Comparison of ENCODE assay signal across 1 cellular context in genomic region chr1:234852659-234853058, GRCh38.
TF ChIP-seq lines count a peak whose summit lies in the region.

No MANE protein-coding gene starts in this region.

TF ChIP-seq in SK-N-SH treated with all-trans-retinoic acid at 6 μM for 48 hours, 23 proteins besides CTCF, POLR2A, EP300 and RAD21 (continued from another document):
- TF ChIP-seq PATZ1 (CRISPR knock-in tag; IDR thresholded peaks at IDR 0.05; ENCODE audit: borderline replicate concordance) (no peak), ZFP30 (CRISPR knock-in tag; IDR thresholded peaks at IDR 0.05) (no peak), CSDC2 (CRISPR knock-in tag; IDR thresholded peaks at IDR 0.05) (no peak), TCF4 (CRISPR knock-in tag; IDR thresholded peaks at IDR 0.05; ENCODE audit: borderline replicate concordance) (no peak), POU6F1 (CRISPR knock-in tag; IDR thresholded peaks at IDR 0.05; ENCODE audit: borderline replicate concordance, low read depth) (no peak), ZFP3 (CRISPR knock-in tag; IDR thresholded peaks at IDR 0.05) (no peak), BACH2 (CRISPR knock-in tag; IDR thresholded peaks at IDR 0.05; ENCODE audit: borderline replicate concordance) (no peak), ZNF565 (CRISPR knock-in tag; conservative IDR thresholded peaks at IDR 0.05; ENCODE audit: low read depth) (no peak), CSRNP3 (CRISPR knock-in tag; IDR thresholded peaks at IDR 0.05) (no peak), ARNTL (CRISPR knock-in tag; IDR thresholded peaks at IDR 0.05; ENCODE audit: borderline replicate concordance, low read depth) (no peak)
